Comparison of ENCODE assay signal across 1 cellular context in genomic region chr11:63814383-63814736, GRCh38.
TF ChIP-seq lines count a peak whose summit lies in the region.

No MANE protein-coding gene starts in this region.

TF ChIP-seq in HepG2, 621 proteins besides CTCF, POLR2A, EP300 and RAD21:
- TF ChIP-seq ZNF605 (CRISPR knock-in tag; IDR thresholded peaks at IDR 0.05) (0 out of 2 replicates have a peak, but pooled peaks have one; percentile 3), ZNF101 (CRISPR knock-in tag; IDR thresholded peaks at IDR 0.05; ENCODE audit: borderline replicate concordance, low read depth) (no peak), ZNF44 (CRISPR knock-in tag; IDR thresholded peaks at IDR 0.05) (no peak), FOSL2 (CRISPR knock-in tag; IDR thresholded peaks at IDR 0.05) (no peak), ZBTB26 (CRISPR knock-in tag; IDR thresholded peaks at IDR 0.05; ENCODE audit: borderline replicate concordance) (peak; percentile 7; the same call in 1 of the 2 replicates), MED13 (CRISPR knock-in tag; IDR thresholded peaks at IDR 0.05) (0 out of 2 replicates have a peak, but pooled peaks have one; percentile 8)
